Comparison of ENCODE assay signal across 30 cellular contexts in genomic region chr7:20594023-20594422, GRCh38. TPM values are rescaled to one million over a fixed set of nuclear protein-coding genes. Genes with fewer than 3 reads are reported as not detected.
"Had no signal": no experiment of that assay in that cellular context is flagged by ENCODE, and none has a peak within 500 bp of the region (broad histone marks: within the 10 kb centered on the region; RNA-seq: fewer than 3 reads in every experiment).

No MANE protein-coding gene starts in this region.

- DNase-seq: colonic mucosa; effector CD8-positive, alpha-beta T cell; endodermal cell; foreskin keratinocyte; hypothalamus; immature natural killer cell; islet precursor cell; left ventricle myocardium superior; lower lobe of right lung; mucosa of descending colon; naive B cell; stimulated activated CD4-positive, alpha-beta T cell treated with anti-CD3 and anti-CD28 coated beads, Interleukin-12 subunit alpha, Interleukin-12 subunit beta, amount 100 ng/mL, for 4 hours; stimulated activated CD4-positive, alpha-beta T cell treated with anti-CD3 and anti-CD28 coated beads, Interleukin-1b, Interleukin-23, amount 100 ng/mL, for 48 hours; stimulated activated CD4-positive, alpha-beta T cell treated with anti-CD3 and anti-CD28 coated beads, Interleukin-4, amount 100 ng/mL, for 1 hour; stimulated activated CD8-positive, alpha-beta memory T cell treated with anti-CD3 and anti-CD28 coated beads, Interleukin-4, amount 100 ng/mL, for 48 hours; stimulated activated naive CD4-positive, alpha-beta T cell; stimulated activated naive CD8-positive, alpha-beta T cell treated with anti-CD3 and anti-CD28 coated beads, Interleukin-15, amount 100 ng/mL, for 72 hours; trophoblast cell had no signal

- H3K4me3 ChIP-seq: colonic mucosa, gastroesophageal sphincter, lower lobe of right lung, mucosa of descending colon, right atrium auricular region, smooth muscle cell, suprapubic skin, thyroid gland had no signal

- H3K36me3 ChIP-seq: colonic mucosa, gastroesophageal sphincter, lower lobe of right lung, right atrium auricular region, suprapubic skin, thyroid gland had no signal

- H3K9me3 ChIP-seq: colonic mucosa, gastroesophageal sphincter, lower lobe of right lung, mucosa of descending colon, right atrium auricular region, thyroid gland had no signal

- H3K27ac ChIP-seq: colonic mucosa, epithelial cell of prostate, foreskin keratinocyte, gastroesophageal sphincter, lower lobe of right lung, parathyroid adenoma, right atrium auricular region, suprapubic skin, thyroid gland had no signal

- H3K4me1 ChIP-seq: colonic mucosa, gastroesophageal sphincter, lower lobe of right lung, parathyroid adenoma, right atrium auricular region, thyroid gland had no signal

- H3K27me3 ChIP-seq: foreskin keratinocyte, gastroesophageal sphincter, right atrium auricular region, suprapubic skin, thyroid gland had no signal

RNA-seq across cellular contexts. Expression of gene ABCB5, which starts 21.4 kb away (rescaled TPM):
- total RNA-seq: chondrocyte; endodermal cell; foreskin keratinocyte; left ventricle myocardium superior; natural killer cell treated with Interleukin-12 subunit alpha and Interleukin-12 subunit beta and Interleukin-15 and Interleukin-18, amount 100 ng/mL, for 72 hours; neural crest cell; progenitor cell of endocrine pancreas; right atrium auricular region; smooth muscle cell; thyroid gland; urinary bladder had no signal
